Comparison of ENCODE assay signal across 1 cellular context in the genomic region with DNA sequence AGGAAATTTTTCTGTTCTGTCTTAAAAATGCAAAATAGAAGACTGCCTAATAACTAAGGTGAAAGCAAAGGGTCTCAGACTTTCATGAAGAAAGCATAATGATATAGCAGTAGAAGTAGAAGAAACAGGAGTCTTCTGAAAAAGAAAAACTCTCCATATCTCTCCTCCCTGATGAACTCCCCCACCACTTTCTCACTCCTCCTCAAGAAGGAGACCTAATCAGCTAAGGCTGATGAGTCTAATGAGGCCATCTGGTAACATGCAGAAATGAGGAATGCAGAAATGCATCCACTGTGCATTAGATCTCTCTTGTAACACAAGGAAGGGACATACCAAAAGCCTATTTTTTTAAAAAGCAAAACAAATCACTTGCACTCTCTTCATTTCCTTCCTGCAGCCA.
TF ChIP-seq lines count a peak whose summit lies in the region.

No MANE protein-coding gene starts in this region.

TF ChIP-seq in IMR-90, 13 proteins besides CTCF, POLR2A, EP300 and RAD21:
- TF ChIP-seq, protein P1, sequence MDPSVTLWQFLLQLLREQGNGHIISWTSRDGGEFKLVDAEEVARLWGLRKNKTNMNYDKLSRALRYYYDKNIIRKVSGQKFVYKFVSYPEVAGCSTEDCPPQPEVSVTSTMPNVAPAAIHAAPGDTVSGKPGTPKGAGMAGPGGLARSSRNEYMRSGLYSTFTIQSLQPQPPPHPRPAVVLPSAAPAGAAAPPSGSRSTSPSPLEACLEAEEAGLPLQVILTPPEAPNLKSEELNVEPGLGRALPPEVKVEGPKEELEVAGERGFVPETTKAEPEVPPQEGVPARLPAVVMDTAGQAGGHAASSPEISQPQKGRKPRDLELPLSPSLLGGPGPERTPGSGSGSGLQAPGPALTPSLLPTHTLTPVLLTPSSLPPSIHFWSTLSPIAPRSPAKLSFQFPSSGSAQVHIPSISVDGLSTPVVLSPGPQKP (IDR thresholded peaks at IDR 0.05; ENCODE audit: borderline replicate concordance, low read depth, low read length) = no peak
